ENCODE assay signal across 1 cellular context in the genomic region with DNA sequence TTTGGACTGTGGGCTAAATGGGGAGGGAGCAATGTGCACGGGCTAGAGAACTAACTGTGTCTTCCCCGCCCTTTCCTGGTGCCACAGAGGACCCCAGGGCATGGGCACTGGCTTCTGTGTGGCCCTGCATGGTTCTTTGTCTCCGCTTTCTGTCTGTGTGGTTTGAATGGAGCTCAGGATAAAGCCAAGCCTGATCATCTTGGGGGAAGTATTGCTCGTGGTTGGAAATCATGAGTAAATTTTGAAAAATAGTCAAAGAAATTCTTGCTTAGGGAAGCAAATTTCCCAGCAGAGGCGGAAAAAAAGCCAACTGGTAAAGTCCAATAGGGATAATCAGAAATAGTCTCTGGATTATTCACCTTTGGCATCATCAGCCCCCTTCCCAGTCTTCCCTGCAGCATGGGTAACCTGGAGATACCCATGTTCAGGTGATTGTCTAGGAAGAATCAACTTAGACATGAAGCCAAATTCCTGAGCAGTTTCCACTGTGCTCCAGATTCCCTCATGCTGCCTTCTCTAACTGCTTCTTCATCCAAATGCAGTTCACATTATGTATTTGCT.
TF ChIP-seq lines count a peak whose summit lies in the region.

No MANE protein-coding gene starts in this region.

TF ChIP-seq in HepG2, 621 proteins besides CTCF, POLR2A, EP300 and RAD21:
- TF ChIP-seq RFX5 (IDR thresholded peaks at IDR 0.05; ENCODE audit: low read depth, low read length) (no peak), MAFK (conservative IDR thresholded peaks at IDR 0.05 in 1 of 2, IDR thresholded peaks at IDR 0.05 in 1 of 2; ENCODE audit: low read length in 2 of 2) (peak; percentile 40 to 72; a peak in 3 of 4 replicates), CENPT (CRISPR knock-in tag; IDR thresholded peaks at IDR 0.05; ENCODE audit: low read depth) (no peak), ZNF296 (CRISPR knock-in tag; conservative IDR thresholded peaks at IDR 0.05) (no peak), MAFF (IDR thresholded peaks at IDR 0.05; ENCODE audit: low read depth, low read length) (peak; percentile 39; the same call in 1 of the 2 replicates)
- TF ChIP-seq, protein P1, sequence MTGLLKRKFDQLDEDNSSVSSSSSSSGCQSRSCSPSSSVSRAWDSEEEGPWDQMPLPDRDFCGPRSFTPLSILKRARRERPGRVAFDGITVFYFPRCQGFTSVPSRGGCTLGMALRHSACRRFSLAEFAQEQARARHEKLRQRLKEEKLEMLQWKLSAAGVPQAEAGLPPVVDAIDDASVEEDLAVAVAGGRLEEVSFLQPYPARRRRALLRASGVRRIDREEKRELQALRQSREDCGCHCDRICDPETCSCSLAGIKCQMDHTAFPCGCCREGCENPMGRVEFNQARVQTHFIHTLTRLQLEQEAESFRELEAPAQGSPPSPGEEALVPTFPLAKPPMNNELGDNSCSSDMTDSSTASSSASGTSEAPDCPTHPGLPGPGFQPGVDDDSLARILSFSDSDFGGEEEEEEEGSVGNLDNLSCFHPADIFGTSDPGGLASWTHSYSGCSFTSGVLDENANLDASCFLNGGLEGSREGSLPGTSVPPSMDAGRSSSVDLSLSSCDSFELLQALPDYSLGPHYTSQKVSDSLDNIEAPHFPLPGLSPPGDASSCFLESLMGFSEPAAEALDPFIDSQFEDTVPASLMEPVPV (CRISPR knock-in tag; IDR thresholded peaks at IDR 0.05): no peak
